ENCODE assay signal across 26 cellular contexts in genomic region chr17:50329716-50330115, GRCh38. TPM values are rescaled to one million over a fixed set of nuclear protein-coding genes. Genes with fewer than 3 reads are reported as not detected.
DNase-seq lines count a peak whose midpoint lies in the region; ATAC-seq, FAIRE-seq and TF ChIP-seq lines count a peak whose summit lies in the region.
"Had no signal": no experiment of that assay in that cellular context is flagged by ENCODE, and none has a peak within 500 bp of the region (broad histone marks: within the 10 kb centered on the region; RNA-seq: fewer than 3 reads in every experiment).

No MANE protein-coding gene starts in this region.

- H2BK5ac ChIP-seq in neuronal stem cell (ENCODE audit: low read length), result no peak overlapping the region

- no peak for TF ChIP-seq RAD21 in A549 (conservative IDR thresholded peaks at IDR 0.05 in 1 of 2, IDR thresholded peaks at IDR 0.05 in 1 of 2)

- TF ChIP-seq CTCF in A549 (IDR thresholded peaks at IDR 0.05), result no peak
- no peak for TF ChIP-seq CTCF in HFFc6 (IDR thresholded peaks at IDR 0.05)
- no peak for TF ChIP-seq CTCF in spleen (IDR thresholded peaks at IDR 0.05 in 8 of 11, conservative IDR thresholded peaks at IDR 0.05 in 3 of 11)

- no peak for TF ChIP-seq EP300 in A549 (IDR thresholded peaks at IDR 0.05)

- ATAC-seq in A549 (peak; percentile 21 to 23; a peak in 4 of 6 replicates), HG03159 (IDR thresholded peaks at IDR 0.05; ENCODE audit: unreplicated experiment) (no peak)
- ATAC-seq in activated T-helper 17 cell treated with anti-CD3 and anti-CD28 coated beads, Interleukin-2, amount 50 U/mL, for 72 hours (replicated peaks), result no peak
- ATAC-seq: GM12878 had no signal

- no peak overlapping the region for H2BK120ac ChIP-seq in neuronal stem cell (ENCODE audit: low read depth, low read length)

- H3K4me2 ChIP-seq in A549 (no peak overlapping the region), neuronal stem cell (ENCODE audit: insufficient read depth, low read length, poor library complexity, severe bottlenecking) (no peak overlapping the region)

- no peak overlapping the region for H3K23ac ChIP-seq in neuronal stem cell (ENCODE audit: low read depth, low read length, poor library complexity)

- no peaks in the 10 kb centered on the region for H3K36me3 ChIP-seq in neuronal stem cell (replicated peaks in 1 of 2; ENCODE audit: control insufficient read depth in 2 of 2, insufficient read depth in 2 of 2, low read length in 2 of 2)
- H3K36me3 ChIP-seq in spleen, result no peaks in the 10 kb centered on the region

- CTCF ChIA-PET in A549 (lab: Yijun Ruan, JAX), result interaction anchor here (0.9 to 4.6 kb wide), 6 partner anchors 11 to 128 kb away, joined by 3 to 15 read pairs (median 3); partner anchors contain the start of gene COL1A1

- H3K27me3 Mint-ChIP-seq in activated T-helper 17 cell treated with anti-CD3 and anti-CD28 coated beads, Interleukin-2, amount 50 U/mL, for 72 hours, result peaks cover 9% of the 10 kb centered on the region
- H3K27me3 Mint-ChIP-seq in HFFc6 (ENCODE audit: insufficient read depth), result peaks cover 4% of the 10 kb centered on the region

- no peak overlapping the region for H3K4me3 Mint-ChIP-seq in activated T-helper 17 cell treated with anti-CD3 and anti-CD28 coated beads, Interleukin-2, amount 50 U/mL, for 72 hours
- H3K4me3 Mint-ChIP-seq in HFFc6, result no peak overlapping the region
- H3K4me3 Mint-ChIP-seq: CD4-positive, alpha-beta memory T cell had no signal

- POLR2A ChIA-PET in A549 (lab: Yijun Ruan, JAX), result no interaction called here

- H3K9ac ChIP-seq in neuronal stem cell (ENCODE audit: low read depth, low read length, poor library complexity), result no peak overlapping the region

- H3K27ac ChIP-seq in A549 (no peak overlapping the region), neuronal stem cell (replicated peaks; ENCODE audit: low read length) (no peak overlapping the region), spleen (no peak overlapping the region)
- H3K27ac ChIP-seq: SK-N-MC had no signal

- TF ChIP-seq POLR2A in A549 (IDR thresholded peaks at IDR 0.05; ENCODE audit: low read length), result no peak
- no peak for TF ChIP-seq POLR2A in spleen (IDR thresholded peaks at IDR 0.05)

- H3K27ac Mint-ChIP-seq in activated T-helper 17 cell treated with anti-CD3 and anti-CD28 coated beads, Interleukin-2, amount 50 U/mL, for 72 hours, result peak overlapping the region; percentile 86
- no peak overlapping the region for H3K27ac Mint-ChIP-seq in HFFc6
- H3K27ac Mint-ChIP-seq: CD4-positive, alpha-beta memory T cell had no signal

- no peak overlapping the region for H2BK12ac ChIP-seq in neuronal stem cell (ENCODE audit: low read length)

- H3K4me3 ChIP-seq in A549 (no peak overlapping the region), neuronal stem cell (ENCODE audit: low read length in 2 of 2) (no peak overlapping the region), spleen (no peak overlapping the region)
- H3K4me3 ChIP-seq: GM12878, SK-N-MC had no signal

- H2AK5ac ChIP-seq in neuronal stem cell (ENCODE audit: low read depth, low read length), result no peak overlapping the region

- peak overlapping the region; percentile 5 for H3K18ac ChIP-seq in neuronal stem cell (ENCODE audit: low read length)

- no peak overlapping the region for H4K91ac ChIP-seq in neuronal stem cell (ENCODE audit: low read depth, low read length, poor library complexity)

- H3K79me1 ChIP-seq in neuronal stem cell (ENCODE audit: low read depth, low read length), result peaks cover 2% of the 10 kb centered on the region

- H3K27me3 ChIP-seq in neuronal stem cell (ENCODE audit: control insufficient read depth in 3 of 3, insufficient read depth in 3 of 3, low read depth in 1 of 3, low read length in 3 of 3) (peaks cover 0 to 23% (median 0%) of the 10 kb centered on the region in 3 experiments), spleen (replicated peaks in 1 of 7) (peaks cover 0 to 26% (median 0%) of the 10 kb centered on the region in 7 donors)

- H2BK15ac ChIP-seq in neuronal stem cell (ENCODE audit: low read length), result no peak overlapping the region

- H4K8ac ChIP-seq in neuronal stem cell (ENCODE audit: low read depth, low read length), result no peak overlapping the region

- intact Hi-C loops in spleen (cut with DNase I; ENCODE audit: low total_unique reads), result no loop called here

- no peak overlapping the region for H3K4ac ChIP-seq in neuronal stem cell (ENCODE audit: low read length)

- no peaks in the 10 kb centered on the region for H3K9me3 ChIP-seq in A549
- H3K9me3 ChIP-seq in neuronal stem cell (replicated peaks in 1 of 2; ENCODE audit: control insufficient read depth in 2 of 2, insufficient read depth in 1 of 2, low read depth in 1 of 2, low read length in 2 of 2), result no peaks in the 10 kb centered on the region
- H3K9me3 ChIP-seq in spleen, result no peaks in the 10 kb centered on the region

- no peaks in the 10 kb centered on the region for H3K9me3 Mint-ChIP-seq in activated T-helper 17 cell treated with anti-CD3 and anti-CD28 coated beads, Interleukin-2, amount 50 U/mL, for 72 hours
- H3K9me3 Mint-ChIP-seq in HFFc6, result no peaks in the 10 kb centered on the region
- H3K9me3 Mint-ChIP-seq: CD4-positive, alpha-beta memory T cell had no signal

- H3K4me1 Mint-ChIP-seq in activated T-helper 17 cell treated with anti-CD3 and anti-CD28 coated beads, Interleukin-2, amount 50 U/mL, for 72 hours, result peaks cover 20% of the 10 kb centered on the region
- H3K4me1 Mint-ChIP-seq in HFFc6 (ENCODE audit: low read depth), result peaks cover 24% of the 10 kb centered on the region

- FAIRE-seq in A549 (lab: Jason Lieb, UNC), result no peak
- FAIRE-seq: A204.1, G401.6, GM12878, RCC 7860 had no signal

- no peaks in the 10 kb centered on the region for H3K36me3 Mint-ChIP-seq in activated T-helper 17 cell treated with anti-CD3 and anti-CD28 coated beads, Interleukin-2, amount 50 U/mL, for 72 hours (ENCODE audit: low read depth)
- H3K36me3 Mint-ChIP-seq in HFFc6 (ENCODE audit: low read depth), result no peaks in the 10 kb centered on the region
- H3K36me3 Mint-ChIP-seq: CD4-positive, alpha-beta memory T cell had no signal

- WGBS in A549 (ENCODE audit: missing lambda C conversion rate), result 89% methylated on average over 3 of the region's 3 CpGs
- WGBS in neuronal stem cell (ENCODE audit: extremely low coverage in 2 of 2, insufficient read length in 2 of 2, insufficient replicate concordance in 1 of 2), 2 donors, result no CpG with 5 or more reads among the region's 3 CpGs
- WGBS in spleen, 5 donors, result 80 to 85% (median 85%) methylated on average over 3 of the region's 3 CpGs

- H3K14ac ChIP-seq in neuronal stem cell (ENCODE audit: low read length), result no peak overlapping the region

- no peaks in the 10 kb centered on the region for H3K4me1 ChIP-seq in A549
- H3K4me1 ChIP-seq in neuronal stem cell (ENCODE audit: control insufficient read depth in 2 of 2, insufficient read depth in 1 of 2, low read depth in 1 of 2, low read length in 2 of 2), result peaks cover 0 to 2% of the 10 kb centered on the region in 2 donors
- H3K4me1 ChIP-seq in spleen, result peaks cover 0 to 13% (median 0%) of the 10 kb centered on the region in 6 donors

- H2AFZ ChIP-seq in neuronal stem cell (ENCODE audit: low read length), result no peak overlapping the region

- DNase-seq in A549 (ENCODE audit: low read depth in 1 of 2, low spot score in 1 of 2) (no peak), islet precursor cell (peak; percentile 52), neuronal stem cell (ENCODE audit: low spot score) (no peak), HFFc6 (no peak), spleen (no peak)
- DNase-seq: AML-193; C1 segment of cervical spinal cord; CD4-positive, alpha-beta memory T cell; COR-L47; DMS53; KBM-7; MV-4-11; NCI-H1105; NCI-H146; NCI-H1930; NCI-H2107; NCI-H774; SIG-M5 had no signal

RNA-seq across cellular contexts. Expression of gene XYLT2, which starts 16.2 kb away (rescaled TPM):
- 9.7 and 10.5 TPM in 2 replicates for polyA plus RNA-seq in A549 (2011; rRNA removed)
- polyA plus RNA-seq in A549 (2012; cell fraction: cytosol; rRNA removed), result 14.3 and 19.8 TPM in 2 replicates
- 51.1 and 61.3 TPM in 2 replicates for polyA plus RNA-seq in A549 (2012; cell fraction: nucleus; rRNA removed)
- 13.7 to 15.9 TPM (median 15.8 TPM) in 3 replicates for polyA plus RNA-seq in A549 (2017; fragmentation: RNase III; extraction: RNeasy Plus Mini Kit Qiagen cat#74134 plus additional on column Dnase treatment)
- polyA minus RNA-seq in A549 (2011; rRNA and poly(A)+ RNA removed), result 23.1 and 26.8 TPM in 2 replicates
- total RNA-seq in activated T-helper 17 cell treated with anti-CD3 and anti-CD28 coated beads, Interleukin-2, amount 50 U/mL, for 72 hours, result 10 to 100 TPM; 38.5 to 95.1 TPM
- 11.5 TPM for polyA plus RNA-seq in neuronal stem cell (2013, experiment 1 of 2)
- 12.2 TPM for polyA plus RNA-seq in neuronal stem cell (2013, experiment 2 of 2)
- 10 to 100 TPM; 38.9 to 47.1 (median 43.2) TPM for total RNA-seq in HFFc6 (2021; fragmentation: NEBNext Ultra II Directional; extraction: Animal tissue kit (Norgen Biotek cat#: 25700))
- total RNA-seq in spleen, result 10 to 100 TPM; 17.9 to 27.3 (median 23.3) TPM
- polyA plus RNA-seq in spleen, result 10 to 100 TPM; 10.0 to 19.1 (median 14.2) TPM

RNA-seq across cellular contexts. Expression of gene MRPL27, which starts 43.3 kb away (rescaled TPM):
- polyA plus RNA-seq in A549 (2011; rRNA removed), result 149 and 173 TPM in 2 replicates
- 195 and 246 TPM in 2 replicates for polyA plus RNA-seq in A549 (2012; cell fraction: cytosol; rRNA removed)
- polyA plus RNA-seq in A549 (2012; cell fraction: nucleus; rRNA removed), result 123 and 149 TPM in 2 replicates
- polyA plus RNA-seq in A549 (2017; fragmentation: RNase III; extraction: RNeasy Plus Mini Kit Qiagen cat#74134 plus additional on column Dnase treatment), result 155 to 170 TPM (median 156 TPM) in 3 replicates
- polyA minus RNA-seq in A549 (2011; rRNA and poly(A)+ RNA removed), result 72.7 and 86.1 TPM in 2 replicates
- total RNA-seq in activated T-helper 17 cell treated with anti-CD3 and anti-CD28 coated beads, Interleukin-2, amount 50 U/mL, for 72 hours, result 100 to 1,000 TPM in 1 of 2 donors, 10 to 100 TPM in 1; 63.3 to 109 TPM
- polyA plus RNA-seq in neuronal stem cell (2013, experiment 1 of 2), result 55.3 TPM
- 54.4 TPM for polyA plus RNA-seq in neuronal stem cell (2013, experiment 2 of 2)
- total RNA-seq in HFFc6 (2021; fragmentation: NEBNext Ultra II Directional; extraction: Animal tissue kit (Norgen Biotek cat#: 25700)), result 10 to 100 TPM; 70.0 to 78.7 (median 75.0) TPM
- 10 to 100 TPM; 26.4 to 40.7 (median 34.0) TPM for total RNA-seq in spleen
- 100 to 1,000 TPM in 1 of 3 donors, 10 to 100 TPM in 2; 85.3 to 102 (median 92.8) TPM for polyA plus RNA-seq in spleen

RNA-seq across cellular contexts. Expression of gene EME1, which starts 43.3 kb away (rescaled TPM):
- 26.3 and 29.9 TPM in 2 replicates for polyA plus RNA-seq in A549 (2011; rRNA removed)
- polyA plus RNA-seq in A549 (2012; cell fraction: cytosol; rRNA removed), result 19.5 and 20.9 TPM in 2 replicates
- polyA plus RNA-seq in A549 (2012; cell fraction: nucleus; rRNA removed), result 60.7 and 91.1 TPM in 2 replicates
- 21.9 to 24.3 TPM (median 23.9 TPM) in 3 replicates for polyA plus RNA-seq in A549 (2017; fragmentation: RNase III; extraction: RNeasy Plus Mini Kit Qiagen cat#74134 plus additional on column Dnase treatment)
- polyA minus RNA-seq in A549 (2011; rRNA and poly(A)+ RNA removed), result 15.2 and 16.9 TPM in 2 replicates
- total RNA-seq in activated T-helper 17 cell treated with anti-CD3 and anti-CD28 coated beads, Interleukin-2, amount 50 U/mL, for 72 hours, result 10 to 100 TPM; 20.8 to 48.7 TPM
- 21.3 TPM for polyA plus RNA-seq in neuronal stem cell (2013, experiment 1 of 2)
- 21.0 TPM for polyA plus RNA-seq in neuronal stem cell (2013, experiment 2 of 2)
- total RNA-seq in HFFc6 (2021; fragmentation: NEBNext Ultra II Directional; extraction: Animal tissue kit (Norgen Biotek cat#: 25700)), result 1 to 10 TPM; 3.3 to 7.7 (median 6.5) TPM
- total RNA-seq in spleen, result 1 to 10 TPM in 6 of 7 donors, under 1 TPM in 1; 0.66 to 3.6 (median 1.9) TPM
- 1 to 10 TPM; 1.1 to 3.0 (median 1.9) TPM for polyA plus RNA-seq in spleen

RNA-seq across cellular contexts. Expression of gene TMEM92, which starts 55.5 kb away (rescaled TPM):
- 10.3 and 11.9 TPM in 2 replicates for polyA plus RNA-seq in A549 (2011; rRNA removed)
- polyA plus RNA-seq in A549 (2012; cell fraction: cytosol; rRNA removed), result 14.4 and 16.7 TPM in 2 replicates
- polyA plus RNA-seq in A549 (2012; cell fraction: nucleus; rRNA removed), result 17.9 and 18.6 TPM in 2 replicates
- polyA plus RNA-seq in A549 (2017; fragmentation: RNase III; extraction: RNeasy Plus Mini Kit Qiagen cat#74134 plus additional on column Dnase treatment), result 22.7 to 27.5 TPM (median 25.1 TPM) in 3 replicates
- polyA minus RNA-seq in A549 (2011; rRNA and poly(A)+ RNA removed), result 11.4 and 13.0 TPM in 2 replicates
- under 1 TPM in 1 of 2 donors, not detected in 1; 0.16 TPM for total RNA-seq in activated T-helper 17 cell treated with anti-CD3 and anti-CD28 coated beads, Interleukin-2, amount 50 U/mL, for 72 hours
- polyA plus RNA-seq in neuronal stem cell (2013, experiment 1 of 2), result 5.0 TPM
- 5.5 TPM for polyA plus RNA-seq in neuronal stem cell (2013, experiment 2 of 2)
- under 1 TPM in 3 of 6 experiments, not detected in 3; 0.17 to 0.24 (median 0.18) TPM for total RNA-seq in HFFc6 (2021; fragmentation: NEBNext Ultra II Directional; extraction: Animal tissue kit (Norgen Biotek cat#: 25700))
- total RNA-seq in spleen, result under 1 TPM in 2 of 7 donors, not detected in 5; 0.44 to 0.49 TPM
- under 1 TPM in 1 of 3 donors, not detected in 2; 0.06 TPM for polyA plus RNA-seq in spleen
- total RNA-seq: CD4-positive, alpha-beta memory T cell; LHCN-M2 had no signal
- polyA plus RNA-seq: CD4-positive, alpha-beta memory T cell had no signal

Comparison
In these comparisons a context has a peak if more than half of its experiments do, and no peak if none do; other contexts are left out.
1. ATAC-seq: peak in A549 (2 of 2); none in activated T-helper 17 cell treated with anti-CD3 and anti-CD28 coated beads, Interleukin-2, amount 50 U/mL, for 72 hours (single experiment) and HG03159 (single experiment).